In the genomic region with DNA sequence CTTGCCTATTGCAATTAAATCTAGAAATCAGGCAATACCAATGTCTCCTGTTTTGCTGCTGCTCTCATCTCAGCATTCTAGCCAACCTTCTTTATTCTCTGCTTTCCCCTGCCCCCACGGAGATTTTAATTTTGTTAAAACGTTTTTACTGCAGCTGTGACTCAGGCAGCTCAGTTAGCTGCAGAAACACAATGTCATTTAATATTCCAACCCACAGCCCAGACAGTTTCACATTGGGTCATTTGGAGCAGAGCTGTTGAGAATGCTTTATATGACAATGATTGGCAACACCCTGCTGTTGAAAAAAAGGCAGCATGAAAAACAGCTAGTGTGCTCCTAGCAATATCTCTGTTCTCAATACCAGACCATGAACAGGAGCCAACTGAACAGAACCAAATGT, we compare ENCODE assay signal across 1 cellular context.
TF ChIP-seq lines count a peak whose summit lies in the region.

No MANE protein-coding gene starts in this region.

TF ChIP-seq in SK-N-SH treated with all-trans-retinoic acid at 6 μM for 48 hours, 23 proteins besides CTCF, POLR2A, EP300 and RAD21 (continued from another document):
- TF ChIP-seq ARNTL (CRISPR knock-in tag; IDR thresholded peaks at IDR 0.05; ENCODE audit: borderline replicate concordance, low read depth) = no peak
- no peak for TF ChIP-seq SNAI2 (CRISPR knock-in tag; IDR thresholded peaks at IDR 0.05)
- no peak for TF ChIP-seq ISL1 (CRISPR knock-in tag; IDR thresholded peaks at IDR 0.05)
- no peak for TF ChIP-seq ESRRG (CRISPR knock-in tag; IDR thresholded peaks at IDR 0.05)
- TF ChIP-seq BACH2 (CRISPR knock-in tag; IDR thresholded peaks at IDR 0.05; ENCODE audit: borderline replicate concordance) = no peak
